In the genomic region with DNA sequence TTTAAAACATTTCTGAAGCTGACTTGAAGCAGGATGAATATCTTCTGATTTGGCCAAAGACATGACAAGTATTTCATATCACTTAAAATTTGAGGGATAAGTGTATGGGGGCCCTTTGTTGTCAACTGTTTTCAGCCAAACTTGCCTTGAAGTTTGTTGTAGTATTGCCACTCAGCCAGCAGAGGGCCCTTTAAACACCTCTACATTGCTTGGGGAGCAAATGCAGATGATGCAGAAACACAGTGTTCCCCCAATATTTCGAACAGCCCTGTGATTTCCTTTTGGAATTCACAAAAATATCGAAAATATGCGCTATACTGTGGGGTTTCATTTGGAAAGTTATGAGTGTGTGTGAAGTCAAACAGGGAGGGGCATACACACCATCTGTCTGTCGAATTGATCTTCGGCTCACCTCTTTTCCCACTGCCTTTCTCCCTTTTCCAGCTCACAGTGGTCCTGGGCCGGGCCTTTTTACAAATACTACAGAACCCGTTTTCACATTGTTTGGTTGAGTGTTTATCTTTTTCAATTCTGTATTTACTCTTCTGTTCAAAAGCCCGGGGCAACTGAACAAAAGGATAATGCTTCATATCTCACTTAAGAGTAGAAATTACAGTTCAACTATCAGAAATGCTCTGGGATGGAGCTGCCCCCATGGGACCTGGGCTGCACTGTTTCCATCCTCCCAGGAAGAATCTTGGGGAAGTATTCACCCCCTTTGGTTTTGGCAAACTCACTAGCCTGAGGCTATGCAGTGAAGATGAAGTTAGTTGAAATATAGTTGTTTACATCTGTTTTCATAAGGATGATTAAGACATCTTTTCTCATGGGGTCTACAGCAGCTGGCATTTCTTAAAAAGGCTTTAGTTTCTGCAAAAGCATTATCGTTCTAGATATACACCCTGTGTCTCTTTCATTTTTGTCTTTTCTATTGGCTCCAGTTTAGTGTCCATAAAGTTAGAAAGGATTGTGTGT, we compare ENCODE assay signal across 8 cellular contexts.
DNase-seq lines count a peak whose midpoint lies in the region; ATAC-seq and TF ChIP-seq lines count a peak whose summit lies in the region.

No MANE protein-coding gene starts in this region.

- H4K20me1 ChIP-seq in PC-3 (ENCODE audit: low read length): no peaks in the 10 kb centered on the region

- H3K79me2 ChIP-seq in PC-3 (ENCODE audit: low read length): no peaks in the 10 kb centered on the region

- H3K9me2 ChIP-seq in PC-3 (replicated peaks; ENCODE audit: low read length): no peaks in the 10 kb centered on the region

- no peaks in the 10 kb centered on the region for H3K9me3 Mint-ChIP-seq in glutamatergic neuron (ENCODE audit: unreplicated experiment)

- no peaks in the 10 kb centered on the region for H3K9me3 ChIP-seq in PC-3 (ENCODE audit: low read length)

- no peak overlapping the region for H3K9ac ChIP-seq in PC-3 (ENCODE audit: low read length)

- no peak overlapping the region for H3K27ac ChIP-seq in PC-3 (ENCODE audit: low read length)

- H3F3A ChIP-seq in PC-3 (ENCODE audit: low read length, unreplicated experiment): no peaks in the 10 kb centered on the region

- H3K27ac Mint-ChIP-seq in glutamatergic neuron (ENCODE audit: unreplicated experiment): peak overlapping the region; percentile 44

- no peak overlapping the region for H2AFZ ChIP-seq in PC-3 (ENCODE audit: low read length)

- no peaks in the 10 kb centered on the region for H3K27me3 Mint-ChIP-seq in glutamatergic neuron (ENCODE audit: unreplicated experiment)

- H3K36me3 ChIP-seq in PC-3 (ENCODE audit: low read depth, low read length): no peaks in the 10 kb centered on the region

- H3K27me3 ChIP-seq in PC-3 (ENCODE audit: low read length): no peaks in the 10 kb centered on the region

- H3K4me3 Mint-ChIP-seq in glutamatergic neuron (ENCODE audit: unreplicated experiment): no peak overlapping the region

- CTCF ChIA-PET in PC-3 (lab: Charles Lee): interaction anchor here (0.5 to 0.9 kb wide), 3 partner anchors 94 to 460 kb away, joined by 3 to 13 read pairs (median 4); a partner anchor contains a TSS

- intact Hi-C loops in PC-3 (cut with micrococcal nuclease): loop anchor here (1.0 to 2.0 kb wide), 2 partner anchors 109 to 161 kb away; no protein-coding TSS in a partner anchor

- H3K4me3 ChIP-seq in PC-3 (ENCODE audit: low read length): no peak overlapping the region
- H3K4me3 ChIP-seq in retinal pigment epithelial cell (ENCODE audit: low read length): no peak overlapping the region

- no peaks in the 10 kb centered on the region for H3K36me3 Mint-ChIP-seq in glutamatergic neuron (ENCODE audit: unreplicated experiment)

- no peak overlapping the region for H3K4me2 ChIP-seq in PC-3 (ENCODE audit: low read length)

- ATAC-seq in HG03025 (IDR thresholded peaks at IDR 0.05; ENCODE audit: low FRiP score, unreplicated experiment) (peak; percentile 45), PC-3 (no peak), GM21737 (IDR thresholded peaks at IDR 0.05; ENCODE audit: unreplicated experiment) (no peak)

- peaks cover 17% of the 10 kb centered on the region for H3K4me1 Mint-ChIP-seq in glutamatergic neuron (ENCODE audit: low read depth, unreplicated experiment)

- peaks cover 13% of the 10 kb centered on the region for H3K4me1 ChIP-seq in PC-3 (ENCODE audit: insufficient read depth, low read length)

- BruUV-seq in PC-3 (replicated peaks; lab: Mats Ljungman, UMichigan): no TSS peak

- POLR2A ChIA-PET in PC-3 (lab: Charles Lee; ENCODE audit: unreplicated experiment): no interaction called here

- DNase-seq in GM03348 (ENCODE audit: low spot score) (peak; percentile 63), PC-3 (peak; percentile 55), glutamatergic neuron (peak; percentile 42), retinal pigment epithelial cell (ENCODE audit: low read depth) (no peak), KG1 (lab: John Stamatoyannopoulos, UW) (no peak)
- DNase-seq in activated effector memory CD4-positive, alpha-beta T cell treated with Interleukin-2 at 50 U/mL for 16 hours: peak; percentile 16

- peak; percentile 80 for TF ChIP-seq CTCF in PC-3 (conservative IDR thresholded peaks at IDR 0.05; ENCODE audit: low read depth, low read length)
- peak; percentile 87 for TF ChIP-seq CTCF in glutamatergic neuron (IDR thresholded peaks at IDR 0.05; ENCODE audit: partially characterized antibody, unreplicated experiment)
- TF ChIP-seq CTCF in retinal pigment epithelial cell (conservative IDR thresholded peaks at IDR 0.05; ENCODE audit: low read depth, low read length): peak; percentile 88

Comparison
In these comparisons a context has a peak if more than half of its experiments do, and no peak if none do; other contexts are left out.
1. DNase-seq: peak in GM03348 (single experiment), PC-3 (single experiment), activated effector memory CD4-positive, alpha-beta T cell treated with Interleukin-2 at 50 U/mL for 16 hours (single experiment) and glutamatergic neuron (single experiment); none in retinal pigment epithelial cell (single experiment) and KG1 (single experiment).
2. Peak in every context shown above with its lines, with median percentiles within 50 percentile points of each other: CTCF ChIP-seq.